In genomic region chr5:136153581-136154236, GRCh38 we compare ENCODE assay signal across 30 cellular contexts. TPM values are rescaled to one million over a fixed set of nuclear protein-coding genes. Genes with fewer than 3 reads are reported as not detected.
"Had no signal": no experiment of that assay in that cellular context is flagged by ENCODE, and none has a peak within 500 bp of the region (broad histone marks: within the 10 kb centered on the region; RNA-seq: fewer than 3 reads in every experiment).

No MANE protein-coding gene starts in this region.

- H3K9me3 Mint-ChIP-seq: activated CD4-positive, alpha-beta T cell treated with anti-CD3 and anti-CD28 coated beads, Interleukin-2, amount 10 ng/mL, durations not matched to agents 24 days and 14 days; activated CD8-positive, alpha-beta T cell treated with anti-CD3 and anti-CD28 coated beads for 36 hours; activated naive CD4-positive, alpha-beta T cell treated with anti-CD3 and anti-CD28 coated beads, Interleukin-2, amount 50 U/mL, for 24 hours; activated naive CD8-positive, alpha-beta T cell treated with anti-CD3 and anti-CD28 coated beads, Interleukin-2, amount 10 ng/mL, durations not matched to agents 7 days and 5 days; activated T-cell treated with anti-CD3 and anti-CD28 coated beads, Interleukin-2, amount 50 U/mL, for 24 hours; activated T-helper 2 cell treated with anti-CD3 and anti-CD28 coated beads, Interferon-gamma antibody, Interleukin-2, Interleukin-4, amounts not matched to agents 10 μg/mL and 5 μg/mL and 100 μg/mL, durations not matched to agents 14 hours and 24 hours and 36 hours; T-helper 1 cell treated with Interleukin-12 subunit alpha and Interleukin-12 subunit beta and Interleukin-4 antibody, amounts not matched to agents 30 μg/mL and 1 μg/mL, for 36 hours; T-helper 2 cell treated with Interferon-gamma antibody and Interleukin-4, amounts not matched to agents 5 μg/mL and 100 μg/mL, for 36 hours had no signal

- H3K4me1 ChIP-seq: Peyer's patch, SJSA1 had no signal

- H3K27me3 ChIP-seq: ascending aorta, Peyer's patch, SJSA1 had no signal

- DNase-seq: activated CD4-positive, alpha-beta T cell treated with anti-CD3 and anti-CD28 coated beads, Interleukin-2, amount 10 ng/mL, durations not matched to agents 24 days and 14 days; activated CD4-positive, alpha-beta T cell treated with anti-CD3 and anti-CD28 coated beads, Interleukin-2, amount 50 U/mL, for 4 hours; activated CD8-positive, alpha-beta T cell treated with anti-CD3 and anti-CD28 coated beads for 36 hours; activated gamma-delta T cell; activated naive CD4-positive, alpha-beta T cell treated with Interleukin-2 at 50 U/mL for 16 hours; activated naive CD8-positive, alpha-beta T cell treated with anti-CD3 and anti-CD28 coated beads, Interleukin-2, amount 10 ng/mL, durations not matched to agents 7 days and 5 days; activated T-cell treated with anti-CD3 and anti-CD28 coated beads, Interleukin-2, amount 50 U/mL, for 24 hours; amygdala; MM.1S; MV-4-11; NCI-H1092; NCI-H1436 treated with DMSO at 0.1 percent for 48 hours; NCI-H1694 treated with DMSO at 0.1 percent for 48 hours; NCI-H2029; NCI-H345; NCI-H524 treated with DMSO at 0.1 percent for 48 hours; PC-3; Peyer's patch; RPMI8226; SHP77 treated with DMSO at 0.1 percent for 48 hours; SK-N-SH had no signal

- ATAC-seq: activated CD8-positive, alpha-beta T cell treated with anti-CD3 and anti-CD28 coated beads for 36 hours; PC-3 had no signal

- H3K4me1 Mint-ChIP-seq: activated naive CD4-positive, alpha-beta T cell treated with anti-CD3 and anti-CD28 coated beads, Interleukin-2, amount 50 U/mL, for 24 hours; activated naive CD8-positive, alpha-beta T cell treated with anti-CD3 and anti-CD28 coated beads, Interleukin-2, amount 10 ng/mL, durations not matched to agents 7 days and 5 days had no signal

- H3K27ac Mint-ChIP-seq: activated CD4-positive, alpha-beta T cell treated with anti-CD3 and anti-CD28 coated beads, Interleukin-2, amount 10 ng/mL, durations not matched to agents 24 days and 14 days; activated CD8-positive, alpha-beta T cell treated with anti-CD3 and anti-CD28 coated beads for 36 hours; activated naive CD4-positive, alpha-beta T cell treated with anti-CD3 and anti-CD28 coated beads, Interleukin-2, amount 50 U/mL, for 24 hours; activated naive CD8-positive, alpha-beta T cell treated with anti-CD3 and anti-CD28 coated beads, Interleukin-2, amount 10 ng/mL, durations not matched to agents 7 days and 5 days; activated T-cell treated with anti-CD3 and anti-CD28 coated beads, Interleukin-2, amount 50 U/mL, for 24 hours; activated T-helper 2 cell treated with anti-CD3 and anti-CD28 coated beads, Interferon-gamma antibody, Interleukin-2, Interleukin-4, amounts not matched to agents 10 μg/mL and 5 μg/mL and 100 μg/mL, durations not matched to agents 14 hours and 24 hours and 36 hours; T-helper 1 cell treated with Interleukin-12 subunit alpha and Interleukin-12 subunit beta and Interleukin-4 antibody, amounts not matched to agents 30 μg/mL and 1 μg/mL, for 36 hours; T-helper 2 cell treated with Interferon-gamma antibody and Interleukin-4, amounts not matched to agents 5 μg/mL and 100 μg/mL, for 36 hours had no signal

- H3K4me3 ChIP-seq: ascending aorta, Peyer's patch, SJSA1 had no signal

- H3K4me3 Mint-ChIP-seq: activated CD4-positive, alpha-beta T cell treated with anti-CD3 and anti-CD28 coated beads, Interleukin-2, amount 10 ng/mL, durations not matched to agents 24 days and 14 days; activated CD8-positive, alpha-beta T cell treated with anti-CD3 and anti-CD28 coated beads for 36 hours; activated naive CD4-positive, alpha-beta T cell treated with anti-CD3 and anti-CD28 coated beads, Interleukin-2, amount 50 U/mL, for 24 hours; activated naive CD8-positive, alpha-beta T cell treated with anti-CD3 and anti-CD28 coated beads, Interleukin-2, amount 10 ng/mL, durations not matched to agents 7 days and 5 days; activated T-cell treated with anti-CD3 and anti-CD28 coated beads, Interleukin-2, amount 50 U/mL, for 24 hours; T-helper 1 cell treated with Interleukin-12 subunit alpha and Interleukin-12 subunit beta and Interleukin-4 antibody, amounts not matched to agents 30 μg/mL and 1 μg/mL, for 36 hours; T-helper 2 cell treated with Interferon-gamma antibody and Interleukin-4, amounts not matched to agents 5 μg/mL and 100 μg/mL, for 36 hours had no signal

- H3K4me2 ChIP-seq: SK-N-SH had no signal

- H3K9ac ChIP-seq: SK-N-SH had no signal

- H3K27ac ChIP-seq: ascending aorta, Peyer's patch, SJSA1 had no signal

- H3K9me3 ChIP-seq: ascending aorta, Peyer's patch, SJSA1, SK-N-SH had no signal

- H3K36me3 Mint-ChIP-seq: activated naive CD4-positive, alpha-beta T cell treated with anti-CD3 and anti-CD28 coated beads, Interleukin-2, amount 50 U/mL, for 24 hours had no signal

- H3K27me3 Mint-ChIP-seq: activated CD4-positive, alpha-beta T cell treated with anti-CD3 and anti-CD28 coated beads, Interleukin-2, amount 10 ng/mL, durations not matched to agents 24 days and 14 days; activated CD8-positive, alpha-beta T cell treated with anti-CD3 and anti-CD28 coated beads for 36 hours; activated naive CD8-positive, alpha-beta T cell treated with anti-CD3 and anti-CD28 coated beads, Interleukin-2, amount 10 ng/mL, durations not matched to agents 7 days and 5 days; activated T-cell treated with anti-CD3 and anti-CD28 coated beads, Interleukin-2, amount 50 U/mL, for 24 hours had no signal

- H3K9me2 ChIP-seq: SK-N-SH had no signal

RNA-seq across cellular contexts. Expression of gene SMIM32, which starts 39.3 kb away (rescaled TPM):
- total RNA-seq: activated CD4-positive, alpha-beta T cell treated with anti-CD3 and anti-CD28 coated beads, Interleukin-2, amount 10 ng/mL, durations not matched to agents 24 days and 14 days; activated CD8-positive, alpha-beta memory T cell treated with anti-CD3 and anti-CD28 coated beads for 36 hours; activated CD8-positive, alpha-beta T cell treated with anti-CD3 and anti-CD28 coated beads for 36 hours; activated naive CD8-positive, alpha-beta T cell treated with anti-CD3 and anti-CD28 coated beads, Interleukin-2, amount 10 ng/mL, durations not matched to agents 7 days and 5 days; activated T-helper 2 cell treated with anti-CD3 and anti-CD28 coated beads, Interferon-gamma antibody, Interleukin-2, Interleukin-4, amounts not matched to agents 10 μg/mL and 5 μg/mL and 100 μg/mL, durations not matched to agents 14 hours and 24 hours and 36 hours; ascending aorta; cardiac septum; NCI-H460; PC-3; SJSA1 had no signal
